Comparison of ENCODE assay signal across 8 cellular contexts in the genomic region with DNA sequence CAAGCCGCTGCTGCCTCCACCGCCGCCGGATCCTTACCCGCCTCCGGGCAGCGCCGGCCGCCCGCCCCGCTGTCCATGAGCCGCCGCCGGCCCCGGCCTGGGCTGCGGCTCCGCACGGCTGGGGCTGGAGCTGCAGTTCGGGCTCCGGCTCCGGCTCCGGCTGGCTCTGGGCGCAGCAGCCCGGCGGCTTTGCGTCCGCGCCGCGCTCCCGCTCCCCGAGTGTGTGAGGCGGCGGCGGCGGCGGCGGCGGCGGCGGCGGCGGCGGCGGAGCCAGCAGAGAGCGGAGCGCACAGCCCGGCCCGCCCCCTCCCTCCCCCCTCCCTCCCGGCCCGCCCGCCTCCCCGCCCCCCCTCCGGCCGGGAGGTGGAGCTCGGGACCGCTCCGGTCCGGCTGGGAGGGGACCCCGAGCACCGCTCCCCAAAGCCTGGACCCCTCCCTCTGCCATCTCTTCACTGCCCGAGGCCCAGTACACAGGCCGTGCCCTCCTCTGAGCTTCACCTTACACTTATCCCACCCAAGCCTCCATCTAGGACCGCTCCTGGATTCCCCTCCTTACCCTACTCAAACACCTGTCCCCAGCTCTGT. TPM values are rescaled to one million over a fixed set of nuclear protein-coding genes. Genes with fewer than 3 reads are reported as not detected.
DNase-seq lines count a peak whose midpoint lies in the region; ATAC-seq and TF ChIP-seq lines count a peak whose summit lies in the region.

A gene (minus strand): TSS at position 225 of the 585 bp plus-strand sequence. CDS start 148 bp downstream, at position 77.

- no peak for TF ChIP-seq CTCF in choroid plexus epithelial cell (conservative IDR thresholded peaks at IDR 0.05; ENCODE audit: low read depth, low read length)
- TF ChIP-seq CTCF in kidney epithelial cell (IDR thresholded peaks at IDR 0.05; ENCODE audit: insufficient read depth, low read length, poor library complexity, severe bottlenecking), result no peak

- H3K36me3 ChIP-seq in SJCRH30 (no peaks in the 10 kb centered on the region), kidney epithelial cell (ENCODE audit: control insufficient read depth, insufficient read depth, low read length) (no peaks in the 10 kb centered on the region)

- H3K9me3 ChIP-seq in SJCRH30 (replicated peaks), result no peaks in the 10 kb centered on the region

- H3K27ac ChIP-seq in SJCRH30 (no peak within 1 kb of the TSS), skin epidermis (peak within 1 kb of the TSS in 19 of 21 experiments; percentile 22 to 92 (median 77))

- peak within 1 kb of the TSS; percentile 45 for H3K4me3 ChIP-seq in SJCRH30
- peak within 1 kb of the TSS; percentile 38 for H3K4me3 ChIP-seq in choroid plexus epithelial cell (ENCODE audit: low read depth, low read length)
- peak within 1 kb of the TSS; percentile 36 for H3K4me3 ChIP-seq in kidney epithelial cell (ENCODE audit: low read depth, low read length)
- peak within 1 kb of the TSS; percentile 44 to 63 (median 53) for H3K4me3 ChIP-seq in skin epidermis

- no peak for ATAC-seq in GM18873 (IDR thresholded peaks at IDR 0.05; ENCODE audit: low FRiP score, unreplicated experiment)

- H3K4me1 ChIP-seq in SJCRH30, result peaks cover 4% of the 10 kb centered on the region; the same call in 1 of the 2 replicates

- H3K27me3 ChIP-seq in SJCRH30 (peaks cover 63% of the 10 kb centered on the region), kidney epithelial cell (ENCODE audit: control insufficient read depth, insufficient read depth, low read length) (peaks cover 79% of the 10 kb centered on the region)

- DNase-seq in NCI-H510A (lab: John Stamatoyannopoulos, UW) (peak; percentile 21), NCI-H510A treated with DMSO at 0.1 percent for 48 hours (lab: John Stamatoyannopoulos, UW) (no peak), SJCRH30 (peak in 1 of 2 experiments; percentile 32), choroid plexus epithelial cell (ENCODE audit: low read depth) (peak; percentile 36), kidney epithelial cell (ENCODE audit: low read depth) (no peak), SIG-M5 (lab: John Stamatoyannopoulos, UW) (no peak)

RNA-seq across cellular contexts. Expression of the gene that starts here (rescaled TPM):
- total RNA-seq in SJCRH30 (2014; rRNA removed; shearing (Covaris generic)), result 0.08 and 0.20 TPM in 2 replicates
- total RNA-seq in kidney epithelial cell, result 42.4 and 45.5 TPM in 2 replicates

Comparison
In these comparisons a context has a peak if more than half of its experiments do, and no peak if none do; other contexts are left out.
1. RNA of the gene that starts here (total RNA-seq): 42.4 to 45.5 TPM in kidney epithelial cell; 0.08 to 0.20 TPM in SJCRH30; every median in the first group is over 10 times any median in the second.
2. DNase-seq: peak in NCI-H510A (single experiment) and choroid plexus epithelial cell (single experiment); none in NCI-H510A treated with DMSO at 0.1 percent for 48 hours (single experiment), kidney epithelial cell (single experiment) and SIG-M5 (single experiment).
3. Peak in every context shown above with its lines, with median percentiles within 50 percentile points of each other: H3K4me3 ChIP-seq.